In the genomic region with DNA sequence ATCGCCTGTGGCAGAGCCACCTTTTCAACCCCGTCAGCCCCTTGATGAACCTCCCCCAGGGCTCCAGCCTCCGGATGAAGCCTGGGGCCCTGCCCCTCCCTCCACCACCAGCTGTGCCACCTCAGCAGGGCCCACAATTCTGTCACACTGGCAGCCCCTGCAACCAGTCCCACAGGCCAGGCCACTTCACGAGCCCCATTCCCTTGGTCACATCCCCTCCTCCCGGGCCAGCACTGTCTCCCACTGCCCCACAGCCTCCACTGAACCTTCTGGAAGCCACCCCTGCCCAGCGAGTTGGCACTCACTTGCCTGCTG, we compare ENCODE assay signal across 21 cellular contexts. TPM values are rescaled to one million over a fixed set of nuclear protein-coding genes. Genes with fewer than 3 reads are reported as not detected.
DNase-seq lines count a peak whose midpoint lies in the region; ATAC-seq, FAIRE-seq and TF ChIP-seq lines count a peak whose summit lies in the region.
"Had no signal": no experiment of that assay in that cellular context is flagged by ENCODE, and none has a peak within 500 bp of the region (broad histone marks: within the 10 kb centered on the region; RNA-seq: fewer than 3 reads in every experiment).

No MANE protein-coding gene starts in this region.

- WGBS in H9 (ENCODE audit: extremely low coverage, insufficient read length, low lambda C conversion rate): no CpG with 5 or more reads among the region's 6 CpGs
- 60% methylated on average over 6 of the region's 6 CpGs for WGBS in K562 (ENCODE audit: insufficient coverage, low coverage, missing lambda C conversion rate)

- H3K4me1 Mint-ChIP-seq in H9: peaks cover 8 to 12% of the 10 kb centered on the region in 2 experiments; a peak in 3 of 4 replicates
- H3K4me1 Mint-ChIP-seq in stimulated activated effector memory CD8-positive, alpha-beta T cell treated with anti-CD3 and anti-CD28 coated beads, Interleukin-12 subunit alpha, Interleukin-12 subunit beta, amount 100 ng/mL, for 72 hours: peaks cover 32% of the 10 kb centered on the region
- H3K4me1 Mint-ChIP-seq: IgD-negative memory B cell had no signal

- H3K4me2 ChIP-seq in BLaER1: peak overlapping the region; percentile 93
- H3K4me2 ChIP-seq in H9 (ENCODE audit: insufficient read depth, insufficient read length, low read length): no peak overlapping the region
- no peak overlapping the region for H3K4me2 ChIP-seq in K562 (ENCODE audit: insufficient read depth, low read length)

- H3K9ac ChIP-seq in BLaER1 (peak overlapping the region; percentile 69), H9 (ENCODE audit: extremely low read depth, insufficient read length, low read length) (no peak overlapping the region), K562 (ENCODE audit: insufficient read depth in 1 of 2, low read depth in 2 of 2, low read length in 2 of 2) (peak overlapping the region in 1 of 2 experiments; percentile 35; a peak in 1 of 4 replicates)
- H3K9ac ChIP-seq: GM23248 had no signal

- H2AFZ ChIP-seq in H9 (ENCODE audit: low read length) (no peak overlapping the region), K562 (ENCODE audit: low read depth, low read length) (no peak overlapping the region)
- H2AFZ ChIP-seq: GM23248 had no signal

- H3K4me3 ChIP-seq in BLaER1: peak overlapping the region; percentile 51; the same call in 1 of the 2 replicates
- no peak overlapping the region for H3K4me3 ChIP-seq in K562
- H3K4me3 ChIP-seq: GM23248, SJSA1 had no signal

- no peak for TF ChIP-seq EP300 in K562 (IDR thresholded peaks at IDR 0.05; ENCODE audit: low read length)

- intact Hi-C loops in K562 (cut with micrococcal nuclease): no loop called here

- no peak overlapping the region for H3K4me3 Mint-ChIP-seq in H9
- no peak overlapping the region for H3K4me3 Mint-ChIP-seq in stimulated activated effector memory CD8-positive, alpha-beta T cell treated with anti-CD3 and anti-CD28 coated beads, Interleukin-12 subunit alpha, Interleukin-12 subunit beta, amount 100 ng/mL, for 72 hours
- H3K4me3 Mint-ChIP-seq: IgD-negative memory B cell had no signal

- H2BK5ac ChIP-seq in H9 (ENCODE audit: insufficient read length, low read length): no peak overlapping the region

- no peak overlapping the region for H4K8ac ChIP-seq in H9 (replicated peaks; ENCODE audit: insufficient read length, low read depth, low read length)

- no peak overlapping the region for H2BK120ac ChIP-seq in H9 (ENCODE audit: low read depth, low read length, poor library complexity, severe bottlenecking)

- H4K20me1 ChIP-seq in BLaER1: peaks cover 67% of the 10 kb centered on the region
- peaks cover 4% of the 10 kb centered on the region for H4K20me1 ChIP-seq in H9 (ENCODE audit: control insufficient read depth, insufficient read depth, insufficient read length)
- peaks cover 14% of the 10 kb centered on the region; the same call in 1 of the 2 replicates for H4K20me1 ChIP-seq in K562 (replicated peaks; ENCODE audit: control insufficient read depth, insufficient read depth, low read length)

- peaks cover 99% of the 10 kb centered on the region for H3K4me1 ChIP-seq in BLaER1
- no peaks in the 10 kb centered on the region for H3K4me1 ChIP-seq in H9 (ENCODE audit: insufficient read depth, low read length)
- peaks cover 7 to 70% of the 10 kb centered on the region in 2 experiments; a peak in 3 of 5 replicates for H3K4me1 ChIP-seq in K562 (replicated peaks in 1 of 2; ENCODE audit: control insufficient read depth in 2 of 2, insufficient read depth in 2 of 2, low read length in 2 of 2)

- TF ChIP-seq CTCF in H9 (conservative IDR thresholded peaks at IDR 0.05) (no peak), K562 (IDR thresholded peaks at IDR 0.05 in 2 of 3, conservative IDR thresholded peaks at IDR 0.05 in 1 of 3; ENCODE audit: insufficient read depth in 2 of 3, low read depth in 1 of 3, low read length in 3 of 3) (no peak)

- H3K56ac ChIP-seq in H9 (ENCODE audit: insufficient read length, low read depth, low read length): no peak overlapping the region

- H4K5ac ChIP-seq in H9 (ENCODE audit: insufficient read length, low read depth, low read length): no peak overlapping the region

- no peak for TF ChIP-seq POLR2A in K562 (conservative IDR thresholded peaks at IDR 0.05)

- ATAC-seq in K562: no peak
- no peak for ATAC-seq in stimulated activated effector memory CD8-positive, alpha-beta T cell treated with anti-CD3 and anti-CD28 coated beads, Interleukin-12 subunit alpha, Interleukin-12 subunit beta, amount 100 ng/mL, for 72 hours
- no peak for ATAC-seq in GM19035 (IDR thresholded peaks at IDR 0.05; ENCODE audit: unreplicated experiment)
- ATAC-seq in GM21717 (IDR thresholded peaks at IDR 0.05; ENCODE audit: unreplicated experiment): no peak
- ATAC-seq: HCT116, Right ventricle myocardium inferior had no signal

- H3K36me3 Mint-ChIP-seq in H9 (ENCODE audit: insufficient read depth in 1 of 3, low read depth in 3 of 3): no peaks in the 10 kb centered on the region
- H3K36me3 Mint-ChIP-seq in stimulated activated effector memory CD8-positive, alpha-beta T cell treated with anti-CD3 and anti-CD28 coated beads, Interleukin-12 subunit alpha, Interleukin-12 subunit beta, amount 100 ng/mL, for 72 hours: no peaks in the 10 kb centered on the region

- no peaks in the 10 kb centered on the region for H3K9me3 Mint-ChIP-seq in H9
- no peaks in the 10 kb centered on the region for H3K9me3 Mint-ChIP-seq in stimulated activated effector memory CD8-positive, alpha-beta T cell treated with anti-CD3 and anti-CD28 coated beads, Interleukin-12 subunit alpha, Interleukin-12 subunit beta, amount 100 ng/mL, for 72 hours
- H3K9me3 Mint-ChIP-seq: IgD-negative memory B cell had no signal

- TF ChIP-seq RAD21 in K562 (CRISPR knock-in tag; conservative IDR thresholded peaks at IDR 0.05 in 1 of 2, IDR thresholded peaks at IDR 0.05 in 1 of 2): no peak

- CTCF ChIA-PET in K562 (lab: Yijun Ruan, JAX; ENCODE audit: low intra/inter-chr PET ratio): no interaction called here

- no peaks in the 10 kb centered on the region for H3K27me3 Mint-ChIP-seq in H9 (ENCODE audit: low read depth)

- H2BK15ac ChIP-seq in H9 (ENCODE audit: low read depth, low read length): no peak overlapping the region

- no peak overlapping the region for H3K4ac ChIP-seq in H9 (ENCODE audit: low read depth, low read length)

- H3K23ac ChIP-seq in H9 (ENCODE audit: insufficient read length, low read depth, low read length): no peak overlapping the region

- no peak for DNase-seq in H9
- DNase-seq in K562 (ENCODE audit: extremely low read depth in 1 of 4, low spot score in 3 of 4): no peak
- no peak for DNase-seq in stimulated activated effector memory CD8-positive, alpha-beta T cell treated with anti-CD3 and anti-CD28 coated beads, Interleukin-12 subunit alpha, Interleukin-12 subunit beta, amount 100 ng/mL, for 72 hours (ENCODE audit: low spot score in 2 of 2)
- no peak for DNase-seq in NCI-H1092 treated with DMSO at 0.1 percent for 48 hours (lab: John Stamatoyannopoulos, UW)
- DNase-seq: AML-193, GM23248, Kasumi-1, NCI-H1417, NCI-H1694 treated with DMSO at 0.1 percent for 48 hours, NCI-H446, NCI-H526, OCI-M1 had no signal

- no peak overlapping the region for H3T11ph ChIP-seq in H9 (ENCODE audit: low read length)

- no peak overlapping the region for H4K91ac ChIP-seq in H9 (ENCODE audit: insufficient read length, low read depth, low read length)

- H3K9me1 ChIP-seq in K562 (ENCODE audit: control insufficient read depth, insufficient read depth, low read length): no peaks in the 10 kb centered on the region

- H3K79me2 ChIP-seq in H9 (ENCODE audit: insufficient read depth, low read length) (no peaks in the 10 kb centered on the region), K562 (ENCODE audit: control insufficient read depth, insufficient read depth, low read length) (no peaks in the 10 kb centered on the region)

- no peaks in the 10 kb centered on the region for H3K36me3 ChIP-seq in BLaER1
- H3K36me3 ChIP-seq in K562 (ENCODE audit: control insufficient read depth, insufficient read depth, low read length): no peaks in the 10 kb centered on the region

- BruUV-seq in K562 (replicated peaks; lab: Mats Ljungman, UMichigan): no TSS peak

- H2BK20ac ChIP-seq in H9 (ENCODE audit: low read depth, low read length, poor library complexity, severe bottlenecking): no peak overlapping the region

- H3K27me3 ChIP-seq in BLaER1: no peaks in the 10 kb centered on the region
- H3K27me3 ChIP-seq in H9 (ENCODE audit: insufficient read depth, low read length): no peaks in the 10 kb centered on the region
- H3K27me3 ChIP-seq in K562 (ENCODE audit: control insufficient read depth in 2 of 2, insufficient read depth in 2 of 2, low read length in 2 of 2): no peaks in the 10 kb centered on the region
- H3K27me3 ChIP-seq: SJSA1 had no signal

- POLR2A ChIA-PET in K562 (lab: Yijun Ruan, JAX): no interaction called here

- no peak overlapping the region for H2BK12ac ChIP-seq in H9 (ENCODE audit: insufficient read length, low read depth, low read length)

- H3K9me3 ChIP-seq in BLaER1 (no peaks in the 10 kb centered on the region), H9 (ENCODE audit: control insufficient read depth, low read depth, low read length) (no peaks in the 10 kb centered on the region), K562 (replicated peaks; ENCODE audit: control insufficient read depth, insufficient read depth, low read depth, low read length) (no peaks in the 10 kb centered on the region)
- H3K9me3 ChIP-seq: SJSA1 had no signal

- H3K18ac ChIP-seq in H9 (ENCODE audit: insufficient read length, low read depth, low read length): no peak overlapping the region

- FAIRE-seq in K562 (lab: Jason Lieb, UNC): no peak
- FAIRE-seq: D721Med, RCC 7860 had no signal

- H3K79me1 ChIP-seq in H9 (ENCODE audit: insufficient read depth, low read depth, low read length, poor library complexity, severe bottlenecking): no peaks in the 10 kb centered on the region

- H2AK5ac ChIP-seq in H9 (ENCODE audit: insufficient read length, low read length): no peak overlapping the region

- no peaks in the 10 kb centered on the region for H3K23me2 ChIP-seq in H9 (ENCODE audit: insufficient read length, low read depth, low read length, poor library complexity, severe bottlenecking)

- no peak overlapping the region; a peak in 1 of 7 replicates for H3K27ac Mint-ChIP-seq in H9
- H3K27ac Mint-ChIP-seq in stimulated activated effector memory CD8-positive, alpha-beta T cell treated with anti-CD3 and anti-CD28 coated beads, Interleukin-12 subunit alpha, Interleukin-12 subunit beta, amount 100 ng/mL, for 72 hours: peak overlapping the region; percentile 40

- peak overlapping the region; percentile 75 for H3K27ac ChIP-seq in BLaER1
- no peak overlapping the region for H3K27ac ChIP-seq in H9 (ENCODE audit: insufficient read length, low read depth, low read length)
- no peak overlapping the region for H3K27ac ChIP-seq in K562 (ENCODE audit: extremely low read depth, low read depth, low read length)
- H3K27ac ChIP-seq: GM23248, SJSA1 had no signal

- in situ Hi-C loops in K562 (cut with MboI): no loop called here

- peak overlapping the region; percentile 8; the same call in 1 of the 2 replicates for H3K14ac ChIP-seq in H9 (ENCODE audit: insufficient read depth, low read length)

RNA-seq across cellular contexts. Expression of gene OSBPL5, which starts 19.9 kb away (rescaled TPM):
- total RNA-seq in H9 (2021) (11.1 and 16.1 TPM in 2 replicates), K562 (2014; rRNA removed) (6.6 and 8.0 TPM in 2 replicates), K562 (2014; rRNA removed; fragmentation: Illumina TruSeq; extraction: Trizol) (1.4 and 2.4 TPM in 2 replicates), K562 (2015; rRNA removed; fragmentation: Illumina TruSeq; extraction: Trizol) (6.4 and 6.5 TPM in 2 replicates), K562 (2021) (14.3 and 14.8 TPM in 2 replicates)
- 40.9 and 87.7 TPM in 2 replicates for total RNA-seq in K562 (2011; cell fraction: chromatin; rRNA removed; ENCODE audit: low replicate concordance)
- 31.7 and 40.8 TPM in 2 replicates for total RNA-seq in K562 (2011; cell fraction: nucleolus; rRNA removed)
- total RNA-seq in K562 (2011; cell fraction: nucleoplasm; rRNA removed): 28.2 and 35.2 TPM in 2 replicates
- polyA plus RNA-seq in K562 (2011; rRNA removed) (3.2 and 7.5 TPM in 2 replicates), K562 (2014; fragmentation: Illumina TruSeq; extraction: Trizol) (3.1 and 4.6 TPM in 2 replicates), K562 (2014; fragmentation: Nextera tagmentation; extraction: Ambion mirVana) (under 1 TPM; 0.06 to 0.10 TPM), K562 (2014; rRNA removed) (6.6 and 11.9 TPM in 2 replicates)
- 3.8 and 6.2 TPM in 2 replicates for polyA plus RNA-seq in K562 (2011; cell fraction: cytosol; rRNA removed)
- polyA plus RNA-seq in K562 (2011; cell fraction: nucleus; rRNA removed): 22.7 and 40.1 TPM in 2 replicates
- polyA plus RNA-seq in K562 (2012): 7.8 and 10.2 TPM in 2 replicates
- 1.6 and 1.9 TPM in 2 replicates for polyA minus RNA-seq in K562 (2011; rRNA and poly(A)+ RNA removed)
- polyA minus RNA-seq in K562 (2011; cell fraction: cytosol; rRNA and poly(A)+ RNA removed): 5.9 and 6.9 TPM in 2 replicates
- polyA minus RNA-seq in K562 (2011; cell fraction: nucleus; rRNA and poly(A)+ RNA removed): 13.1 and 15.5 TPM in 2 replicates
